23 cellular contexts compared by ENCODE assay signal in the genomic region with DNA sequence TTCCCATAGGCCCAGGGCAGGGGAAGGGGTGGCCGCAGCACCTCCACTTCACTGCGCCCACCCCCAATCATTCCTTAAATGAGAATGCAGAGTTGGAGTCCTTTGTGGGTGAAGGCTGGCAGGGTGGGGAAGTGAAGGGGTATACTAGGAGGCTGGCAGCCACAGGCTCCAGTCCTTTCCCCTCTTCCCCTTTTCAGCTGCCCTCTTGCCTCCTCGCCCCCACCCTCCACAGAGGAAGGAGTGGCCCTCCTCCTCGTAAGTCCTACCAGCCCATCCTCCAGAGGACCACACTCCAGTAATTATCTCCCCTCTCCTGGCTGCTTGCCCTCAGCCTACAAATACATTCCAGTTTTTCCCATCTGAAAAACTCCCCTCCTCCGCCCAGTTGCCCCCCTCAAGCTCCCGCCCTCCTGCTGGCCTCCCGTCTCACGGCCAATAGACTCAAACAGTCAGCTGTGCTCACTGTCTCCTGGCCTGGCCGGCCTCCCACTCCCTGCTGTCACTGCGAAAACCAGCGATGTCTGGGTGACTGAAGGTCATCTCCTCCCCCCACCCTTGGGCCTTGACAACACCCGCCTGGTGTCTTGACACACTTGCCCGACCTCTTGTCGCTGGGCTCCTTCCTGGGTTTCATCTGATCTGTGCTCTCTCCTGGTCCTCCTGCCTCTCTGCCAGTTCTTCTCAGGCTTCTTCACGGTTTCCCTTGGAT. TPM values are rescaled to one million over a fixed set of nuclear protein-coding genes. Genes with fewer than 3 reads are reported as not detected.
DNase-seq lines count a peak whose midpoint lies in the region; ATAC-seq and TF ChIP-seq lines count a peak whose summit lies in the region.
"Had no signal": no experiment of that assay in that cellular context is flagged by ENCODE, and none has a peak within 500 bp of the region (broad histone marks: within the 10 kb centered on the region; RNA-seq: fewer than 3 reads in every experiment).

No MANE protein-coding gene starts in this region.

- H3K79me2 ChIP-seq in neural progenitor cell (ENCODE audit: low read depth), result no peaks in the 10 kb centered on the region

- H3K9ac ChIP-seq in neural progenitor cell, result no peak overlapping the region

- TF ChIP-seq POLR2A in heart left ventricle (IDR thresholded peaks at IDR 0.05), result no peak

- H3K36me3 Mint-ChIP-seq in neural progenitor cell, result no peaks in the 10 kb centered on the region
- no peaks in the 10 kb centered on the region for H3K36me3 Mint-ChIP-seq in T-helper 2 cell treated with Interferon-gamma antibody and Interleukin-4, amounts not matched to agents 5 μg/mL and 100 μg/mL, for 36 hours (ENCODE audit: low read depth)
- H3K36me3 Mint-ChIP-seq: activated naive CD8-positive, alpha-beta T cell treated with anti-CD3 and anti-CD28 coated beads, Interleukin-2, amount 10 ng/mL, durations not matched to agents 7 days and 5 days; CD4-positive, alpha-beta memory T cell; natural killer cell; stimulated activated naive B cell treated with anti-CD40 and anti-IgM and Interleukin-4, amounts not matched to agents 10 μg/mL and 1 μg/mL and 100 μg/mL, for 72 hours had no signal

- H3K9me3 Mint-ChIP-seq in neural progenitor cell, result no peaks in the 10 kb centered on the region
- H3K9me3 Mint-ChIP-seq in T-helper 2 cell treated with Interferon-gamma antibody and Interleukin-4, amounts not matched to agents 5 μg/mL and 100 μg/mL, for 36 hours, result no peaks in the 10 kb centered on the region
- H3K9me3 Mint-ChIP-seq: activated B cell treated with CpG ODN at 0.5 μM for 24 hours; activated naive CD8-positive, alpha-beta T cell treated with anti-CD3 and anti-CD28 coated beads, Interleukin-2, amount 10 ng/mL, durations not matched to agents 7 days and 5 days; activated T-helper 1 cell treated with anti-CD3 and anti-CD28 coated beads, Interleukin-12 subunit alpha, Interleukin-12 subunit beta, Interleukin-2, Interleukin-4 antibody, amounts not matched to agents 30 ng/mL and 10 ng/mL and 1 ng/mL, durations not matched to agents 14 hours and 24 hours and 36 hours; CD4-positive, alpha-beta memory T cell; natural killer cell; stimulated activated naive B cell treated with anti-CD40 and anti-IgM and Interleukin-4, amounts not matched to agents 10 μg/mL and 1 μg/mL and 100 μg/mL, for 72 hours had no signal

- WGBS in heart left ventricle, 4 donors, result 48 to 66% (median 53%) methylated on average over 14 to 15 of the region's 15 CpGs

- H3K27ac ChIP-seq in heart left ventricle, result no peak overlapping the region
- no peak overlapping the region for H3K27ac ChIP-seq in neural progenitor cell
- H3K27ac ChIP-seq: dorsolateral prefrontal cortex, gastroesophageal sphincter, tibial artery had no signal

- H3K27me3 Mint-ChIP-seq in neural progenitor cell (ENCODE audit: insufficient read depth, low read depth), result peaks cover 19% of the 10 kb centered on the region
- H3K27me3 Mint-ChIP-seq in T-helper 2 cell treated with Interferon-gamma antibody and Interleukin-4, amounts not matched to agents 5 μg/mL and 100 μg/mL, for 36 hours (ENCODE audit: low read depth), result no peaks in the 10 kb centered on the region
- H3K27me3 Mint-ChIP-seq: activated B cell treated with CpG ODN at 0.5 μM for 24 hours; activated naive CD8-positive, alpha-beta T cell treated with anti-CD3 and anti-CD28 coated beads, Interleukin-2, amount 10 ng/mL, durations not matched to agents 7 days and 5 days; CD4-positive, alpha-beta memory T cell; T-helper 17 cell had no signal

- H3K27ac Mint-ChIP-seq in neural progenitor cell, result peak overlapping the region; percentile 16
- no peak overlapping the region for H3K27ac Mint-ChIP-seq in T-helper 2 cell treated with Interferon-gamma antibody and Interleukin-4, amounts not matched to agents 5 μg/mL and 100 μg/mL, for 36 hours
- H3K27ac Mint-ChIP-seq: activated B cell treated with CpG ODN at 0.5 μM for 24 hours; activated naive CD8-positive, alpha-beta T cell treated with anti-CD3 and anti-CD28 coated beads, Interleukin-2, amount 10 ng/mL, durations not matched to agents 7 days and 5 days; activated T-helper 1 cell treated with anti-CD3 and anti-CD28 coated beads, Interleukin-12 subunit alpha, Interleukin-12 subunit beta, Interleukin-2, Interleukin-4 antibody, amounts not matched to agents 30 ng/mL and 10 ng/mL and 1 ng/mL, durations not matched to agents 14 hours and 24 hours and 36 hours; natural killer cell; stimulated activated naive B cell treated with anti-CD40 and anti-IgM and Interleukin-4, amounts not matched to agents 10 μg/mL and 1 μg/mL and 100 μg/mL, for 72 hours had no signal

- H3K27me3 ChIP-seq in heart left ventricle, result peaks cover 0 to 8% (median 0%) of the 10 kb centered on the region in 9 donors
- no peaks in the 10 kb centered on the region for H3K27me3 ChIP-seq in neural progenitor cell
- H3K27me3 ChIP-seq: gastroesophageal sphincter, tibial artery had no signal

- DNase-seq in heart left ventricle (peak in 2 of 5 donors; percentile 23 to 56), cardiac septum (ENCODE audit: low spot score) (no peak), left cardiac atrium (no peak), neural progenitor cell (ENCODE audit: low spot score) (no peak)
- no peak for DNase-seq in T-helper 2 cell treated with Interferon-gamma antibody and Interleukin-4, amounts not matched to agents 5 μg/mL and 100 μg/mL, for 36 hours (ENCODE audit: low spot score)
- DNase-seq: ACHN; activated B cell treated with CpG ODN at 0.5 μM for 24 hours; activated CD8-positive, alpha-beta memory T cell treated with anti-CD3 and anti-CD28 coated beads for 24 hours; activated naive CD8-positive, alpha-beta T cell treated with anti-CD3 and anti-CD28 coated beads, Interleukin-2, amount 10 ng/mL, durations not matched to agents 7 days and 5 days; CD4-positive, alpha-beta memory T cell; DMS79; dorsolateral prefrontal cortex; natural killer cell; SHP77 treated with DMSO at 0.1 percent for 48 hours; stimulated activated CD4-positive, alpha-beta T cell treated with anti-CD3 and anti-CD28 coated beads, Interleukin-15, amount 100 ng/mL, for 24 hours; stimulated activated naive B cell treated with anti-CD40 and anti-IgM and Interleukin-4, amounts not matched to agents 10 μg/mL and 1 μg/mL and 100 μg/mL, for 72 hours; T-helper 17 cell; tibial artery had no signal

- H3F3A ChIP-seq in neural progenitor cell (ENCODE audit: low read depth), result no peaks in the 10 kb centered on the region

- peak in 3 of 4 donors; percentile 50 to 69 (median 67) for ATAC-seq in heart left ventricle
- ATAC-seq in left cardiac atrium, result peak; percentile 56 to 73
- ATAC-seq in HG02973 (IDR thresholded peaks at IDR 0.05; ENCODE audit: unreplicated experiment), result no peak
- no peak for ATAC-seq in HG03342 (IDR thresholded peaks at IDR 0.05; ENCODE audit: unreplicated experiment)
- no peak for ATAC-seq in GM18502 (IDR thresholded peaks at IDR 0.05; ENCODE audit: poor library complexity, unreplicated experiment)
- ATAC-seq: gastroesophageal sphincter; natural killer cell; stimulated activated naive B cell treated with anti-CD40 and anti-IgM and Interleukin-4, amounts not matched to agents 10 μg/mL and 1 μg/mL and 100 μg/mL, for 72 hours; T-helper 17 cell had no signal

- no peak overlapping the region for H3K4me3 Mint-ChIP-seq in neural progenitor cell
- no peak overlapping the region for H3K4me3 Mint-ChIP-seq in T-helper 2 cell treated with Interferon-gamma antibody and Interleukin-4, amounts not matched to agents 5 μg/mL and 100 μg/mL, for 36 hours
- H3K4me3 Mint-ChIP-seq: activated B cell treated with CpG ODN at 0.5 μM for 24 hours; activated naive CD8-positive, alpha-beta T cell treated with anti-CD3 and anti-CD28 coated beads, Interleukin-2, amount 10 ng/mL, durations not matched to agents 7 days and 5 days; activated T-helper 1 cell treated with anti-CD3 and anti-CD28 coated beads, Interleukin-12 subunit alpha, Interleukin-12 subunit beta, Interleukin-2, Interleukin-4 antibody, amounts not matched to agents 30 ng/mL and 10 ng/mL and 1 ng/mL, durations not matched to agents 14 hours and 24 hours and 36 hours; CD4-positive, alpha-beta memory T cell; natural killer cell; stimulated activated naive B cell treated with anti-CD40 and anti-IgM and Interleukin-4, amounts not matched to agents 10 μg/mL and 1 μg/mL and 100 μg/mL, for 72 hours; T-helper 17 cell had no signal

- intact Hi-C loops in heart left ventricle (cut with DNase I), result no loop called here
- intact Hi-C loops in cardiac septum (cut with DNase I), result no loop called here
- intact Hi-C loops in left cardiac atrium (cut with DNase I), result no loop called here

- TF ChIP-seq CTCF in heart left ventricle (IDR thresholded peaks at IDR 0.05) (no peak), neural progenitor cell (IDR thresholded peaks at IDR 0.05) (no peak)

- H3K9me3 ChIP-seq in heart left ventricle, result no peaks in the 10 kb centered on the region
- H3K9me3 ChIP-seq in neural progenitor cell (ENCODE audit: low read depth), result no peaks in the 10 kb centered on the region
- H3K9me3 ChIP-seq: gastroesophageal sphincter, tibial artery had no signal

- H3K4me3 ChIP-seq in heart left ventricle, result no peak overlapping the region
- H3K4me3 ChIP-seq in neural progenitor cell, result no peak overlapping the region
- H3K4me3 ChIP-seq: dorsolateral prefrontal cortex, gastroesophageal sphincter, tibial artery had no signal

- H3K4me1 ChIP-seq in heart left ventricle (peaks cover 0 to 9% (median 1%) of the 10 kb centered on the region in 12 donors), neural progenitor cell (peaks cover 8% of the 10 kb centered on the region)
- H3K4me1 ChIP-seq: gastroesophageal sphincter, tibial artery had no signal

- H3K4me1 Mint-ChIP-seq in neural progenitor cell, result peaks cover 44% of the 10 kb centered on the region
- peaks cover 4% of the 10 kb centered on the region for H3K4me1 Mint-ChIP-seq in T-helper 2 cell treated with Interferon-gamma antibody and Interleukin-4, amounts not matched to agents 5 μg/mL and 100 μg/mL, for 36 hours (ENCODE audit: low read depth)

- H4K20me1 ChIP-seq in neural progenitor cell (ENCODE audit: low read depth), result no peaks in the 10 kb centered on the region

- no peak overlapping the region for H2AFZ ChIP-seq in neural progenitor cell (replicated peaks)

- H3K4me2 ChIP-seq in neural progenitor cell, result peak overlapping the region; percentile 18

- H3K36me3 ChIP-seq in heart left ventricle (no peaks in the 10 kb centered on the region), neural progenitor cell (no peaks in the 10 kb centered on the region)
- H3K36me3 ChIP-seq: gastroesophageal sphincter, tibial artery had no signal

RNA-seq across cellular contexts. Expression of gene EFNB1, which starts 38.8 kb away (rescaled TPM):
- total RNA-seq in heart left ventricle, result 10 to 100 TPM; 15.9 to 78.8 (median 23.1) TPM
- 10 to 100 TPM; 25.4 to 33.2 TPM for polyA plus RNA-seq in heart left ventricle
- total RNA-seq in cardiac septum, result 27.9 TPM
- 10 to 100 TPM; 23.6 to 25.4 TPM for total RNA-seq in left cardiac atrium
- total RNA-seq in neural progenitor cell (ENCODE audit: low replicate concordance), result 25.4 and 57.1 TPM in 2 replicates

Comparison
In these comparisons a context has a peak if more than half of its experiments do, and no peak if none do; other contexts are left out.
1. ATAC-seq: peak in heart left ventricle (3 of 4) and left cardiac atrium (2 of 2); none in HG02973 (single experiment), HG03342 (single experiment) and GM18502 (single experiment).